ENCODE assay signal across 7 cellular contexts in the genomic region with DNA sequence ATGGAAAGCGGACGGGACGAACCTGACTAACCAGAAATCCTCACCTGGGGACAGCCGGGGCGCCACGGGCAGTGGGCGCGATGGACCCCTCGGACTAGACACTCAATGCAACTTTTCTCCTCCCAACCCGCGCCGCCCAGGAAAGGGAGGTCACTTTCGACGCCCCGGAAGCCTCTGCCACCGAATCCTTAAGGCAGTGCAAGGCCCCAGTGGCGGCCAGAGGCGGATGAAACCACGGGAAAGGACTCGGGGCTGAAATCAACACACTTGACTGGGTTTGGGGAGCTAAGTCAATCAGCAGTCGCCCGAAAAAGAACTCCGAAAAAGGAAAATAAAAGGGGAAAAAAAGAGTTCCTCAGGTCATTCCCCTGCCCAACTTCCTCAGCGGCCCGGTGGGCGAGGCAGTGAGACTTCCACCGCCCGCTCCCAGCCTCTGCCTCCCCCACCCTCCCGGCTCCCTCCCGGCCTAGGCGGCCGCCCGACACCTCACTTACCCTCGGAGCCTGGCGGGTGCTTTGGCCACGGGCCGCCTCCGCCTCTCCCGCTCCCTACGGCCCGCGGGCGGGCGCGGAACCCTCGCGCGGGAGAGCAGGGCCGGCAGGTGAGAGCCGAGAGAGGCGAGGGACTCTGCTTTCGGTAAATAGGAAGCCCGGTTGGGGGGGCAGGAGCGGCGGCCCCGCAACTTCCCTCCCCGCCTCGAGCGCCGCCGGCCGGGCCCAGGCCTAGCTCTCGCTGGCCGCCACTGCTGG. TPM values are rescaled to one million over a fixed set of nuclear protein-coding genes. Genes with fewer than 3 reads are reported as not detected.
DNase-seq lines count a peak whose midpoint lies in the region; ATAC-seq, FAIRE-seq and TF ChIP-seq lines count a peak whose summit lies in the region.

No MANE protein-coding gene starts in this region.

- BruUV-seq in endothelial cell of umbilical vein (replicated peaks; lab: Mats Ljungman, UMichigan): TSS peak; percentile 41

- H3K9ac ChIP-seq in endothelial cell of umbilical vein (replicated peaks; ENCODE audit: extremely low read depth, insufficient read depth, low read length): peak overlapping the region; percentile 92

- H3K9me3 Mint-ChIP-seq in activated CD8-positive, alpha-beta memory T cell treated with anti-CD3 and anti-CD28 coated beads, Interleukin-2, amount 10 ng/mL, durations not matched to agents 7 days and 5 days (ENCODE audit: low read depth): no peaks in the 10 kb centered on the region

- dilution Hi-C loops in endothelial cell of umbilical vein (cut with MboI; ENCODE audit: extremely low pct_ligation_motif_present, low sequenced_read_pairs): no loop called here

- POLR2A ChIA-PET in endothelial cell of umbilical vein (lab: Charles Lee): no interaction called here

- peak overlapping the region; percentile 85 for H3K4me3 Mint-ChIP-seq in activated CD8-positive, alpha-beta memory T cell treated with anti-CD3 and anti-CD28 coated beads, Interleukin-2, amount 10 ng/mL, durations not matched to agents 7 days and 5 days

- DNase-seq in HAP-1 (ENCODE audit: low spot score in 2 of 2): peak; percentile 35 to 68
- DNase-seq in MG63: peak; percentile 66
- DNase-seq in activated CD8-positive, alpha-beta memory T cell treated with anti-CD3 and anti-CD28 coated beads, Interleukin-2, amount 10 ng/mL, durations not matched to agents 7 days and 5 days: peak; percentile 71
- DNase-seq in endothelial cell of umbilical vein (ENCODE audit: low read depth, low spot score): peak; percentile 41
- peak; percentile 32 for DNase-seq in mucosa of gallbladder (ENCODE audit: low spot score)
- DNase-seq in stromal cell of bone marrow (ENCODE audit: low read depth): peak; percentile 49

- no peak for TF ChIP-seq CTCF in endothelial cell of umbilical vein (IDR thresholded peaks at IDR 0.05; ENCODE audit: extremely low read depth in 1 of 2, insufficient read depth in 1 of 2, low read depth in 1 of 2, low read length in 2 of 2)

- H3K9me1 ChIP-seq in endothelial cell of umbilical vein (replicated peaks; ENCODE audit: control insufficient read depth, extremely low read depth, insufficient read depth, low read length): no peaks in the 10 kb centered on the region

- peak; percentile 14 for ATAC-seq in activated CD8-positive, alpha-beta memory T cell treated with anti-CD3 and anti-CD28 coated beads, Interleukin-2, amount 10 ng/mL, durations not matched to agents 7 days and 5 days

- intact Hi-C loops in endothelial cell of umbilical vein (cut with micrococcal nuclease): loop anchor here (1.0 to 10.0 kb wide), 3 partner anchors 64 to 876 kb away; no protein-coding TSS in a partner anchor

- no peaks in the 10 kb centered on the region for H3K27me3 ChIP-seq in HAP-1 (ENCODE audit: low read depth)
- H3K27me3 ChIP-seq in MG63: no peaks in the 10 kb centered on the region
- no peaks in the 10 kb centered on the region for H3K27me3 ChIP-seq in endothelial cell of umbilical vein (ENCODE audit: control insufficient read depth in 2 of 2, insufficient read depth in 2 of 2, low read length in 2 of 2)

- peak overlapping the region; percentile 80 for H2AFZ ChIP-seq in endothelial cell of umbilical vein (ENCODE audit: low read depth, low read length)

- H3K4me1 ChIP-seq in HAP-1: peaks cover 12% of the 10 kb centered on the region
- peaks cover 19% of the 10 kb centered on the region for H3K4me1 ChIP-seq in endothelial cell of umbilical vein (ENCODE audit: control insufficient read depth, extremely low read depth, insufficient read depth, low read length)

- peaks cover 62% of the 10 kb centered on the region for H3K4me1 Mint-ChIP-seq in activated CD8-positive, alpha-beta memory T cell treated with anti-CD3 and anti-CD28 coated beads, Interleukin-2, amount 10 ng/mL, durations not matched to agents 7 days and 5 days

- CTCF ChIA-PET in activated CD8-positive, alpha-beta memory T cell treated with anti-CD3 and anti-CD28 coated beads, Interleukin-2, amount 10 ng/mL, durations not matched to agents 7 days and 5 days (lab: Charles Lee): interaction anchor here (1.0 to 2.5 kb wide), 4 partner anchors 13 to 120 kb away, joined by 3 to 22 read pairs (median 4); no protein-coding TSS in a partner anchor
- CTCF ChIA-PET in endothelial cell of umbilical vein (lab: Charles Lee): interaction anchor here (0.7 to 2.1 kb wide), 2 partner anchors 14 to 121 kb away, joined by 3 to 6 read pairs; no protein-coding TSS in a partner anchor

- H3K36me3 Mint-ChIP-seq in activated CD8-positive, alpha-beta memory T cell treated with anti-CD3 and anti-CD28 coated beads, Interleukin-2, amount 10 ng/mL, durations not matched to agents 7 days and 5 days: peaks cover 30% of the 10 kb centered on the region

- no peak for FAIRE-seq in endothelial cell of umbilical vein (lab: Jason Lieb, UNC)

- H3K4me3 ChIP-seq in HAP-1 (peak overlapping the region; percentile 83), MG63 (peak overlapping the region; percentile 98), endothelial cell of umbilical vein (replicated peaks in 1 of 3; ENCODE audit: insufficient read depth in 1 of 3, low read depth in 1 of 3, low read length in 3 of 3) (peak overlapping the region; percentile 96 to 99 (median 99))

- peak overlapping the region; percentile 94 for H3K4me2 ChIP-seq in endothelial cell of umbilical vein (ENCODE audit: insufficient read depth, low read length)

- H3K27ac ChIP-seq in endothelial cell of umbilical vein (ENCODE audit: insufficient read depth, low read depth, low read length): peak overlapping the region; percentile 74

- TF ChIP-seq POLR2A in GM15510 (IDR thresholded peaks at IDR 0.05; ENCODE audit: borderline replicate concordance, extremely low read depth, insufficient read length): peak; percentile 50
- no peak for TF ChIP-seq POLR2A in endothelial cell of umbilical vein (IDR thresholded peaks at IDR 0.05; ENCODE audit: low read depth, low read length)

- H4K20me1 ChIP-seq in endothelial cell of umbilical vein (replicated peaks; ENCODE audit: control insufficient read depth, extremely low read depth, insufficient read depth, low read length): peaks cover 17% of the 10 kb centered on the region

- no peaks in the 10 kb centered on the region for H3K27me3 Mint-ChIP-seq in activated CD8-positive, alpha-beta memory T cell treated with anti-CD3 and anti-CD28 coated beads, Interleukin-2, amount 10 ng/mL, durations not matched to agents 7 days and 5 days

- no peaks in the 10 kb centered on the region for H3K9me3 ChIP-seq in HAP-1
- H3K9me3 ChIP-seq in MG63: no peaks in the 10 kb centered on the region
- H3K9me3 ChIP-seq in endothelial cell of umbilical vein (replicated peaks; ENCODE audit: control insufficient read depth, insufficient read depth, low read length): no peaks in the 10 kb centered on the region

- H3K79me2 ChIP-seq in endothelial cell of umbilical vein (ENCODE audit: control insufficient read depth, insufficient read depth, low read length): peaks cover 62% of the 10 kb centered on the region

- peak overlapping the region; percentile 86 for H3K27ac Mint-ChIP-seq in activated CD8-positive, alpha-beta memory T cell treated with anti-CD3 and anti-CD28 coated beads, Interleukin-2, amount 10 ng/mL, durations not matched to agents 7 days and 5 days

- in situ Hi-C loops in HAP-1 (cut with MboI; ENCODE audit: low sequenced_read_pairs): no loop called here

- H3K36me3 ChIP-seq in HAP-1 (replicated peaks): peaks cover 15% of the 10 kb centered on the region
- H3K36me3 ChIP-seq in MG63: peaks cover 37% of the 10 kb centered on the region
- peaks cover 3 to 7% of the 10 kb centered on the region in 2 experiments for H3K36me3 ChIP-seq in endothelial cell of umbilical vein (ENCODE audit: control insufficient read depth in 2 of 2, extremely low read depth in 1 of 2, insufficient read depth in 2 of 2, low read length in 2 of 2)

TF ChIP-seq in endothelial cell of umbilical vein, 7 proteins besides CTCF, POLR2A, EP300 and RAD21:
- TF ChIP-seq JUN (IDR thresholded peaks at IDR 0.05; ENCODE audit: borderline replicate concordance, insufficient read depth, insufficient read length, low read depth) (no peak), POLR2AphosphoS5 (IDR thresholded peaks at IDR 0.05; ENCODE audit: insufficient read depth, low read depth, low read length) (peak; percentile 50)

RNA-seq across cellular contexts. Expression of gene WAPL, which starts 0.5 kb away (rescaled TPM):
- 15.4 and 33.7 TPM in 2 replicates for total RNA-seq in MG63 (2014; rRNA removed; shearing (Covaris generic); ENCODE audit: low replicate concordance)
- total RNA-seq in activated CD8-positive, alpha-beta memory T cell treated with anti-CD3 and anti-CD28 coated beads, Interleukin-2, amount 10 ng/mL, durations not matched to agents 7 days and 5 days: 10 to 100 TPM; 48.5 to 52.6 TPM
- 35.1 and 35.3 TPM in 2 replicates for total RNA-seq in endothelial cell of umbilical vein
- 6.4 and 9.2 TPM in 2 replicates for polyA plus RNA-seq in endothelial cell of umbilical vein
- polyA plus RNA-seq in endothelial cell of umbilical vein (2011; cell fraction: cytosol; rRNA removed): 12.4 and 12.6 TPM in 2 replicates
- polyA plus RNA-seq in endothelial cell of umbilical vein (2011; cell fraction: nucleus; rRNA removed): 14.7 and 20.4 TPM in 2 replicates
- polyA plus RNA-seq in endothelial cell of umbilical vein (2012): 29.6 and 33.0 TPM in 2 replicates
- polyA minus RNA-seq in endothelial cell of umbilical vein: 23.5 and 29.6 TPM in 2 replicates
- 36.8 TPM for polyA minus RNA-seq in endothelial cell of umbilical vein (2011; cell fraction: cytosol; rRNA and poly(A)+ RNA removed)
- 22.2 and 29.6 TPM in 2 replicates for polyA minus RNA-seq in endothelial cell of umbilical vein (2011; cell fraction: nucleus; rRNA and poly(A)+ RNA removed)
- total RNA-seq in mucosa of gallbladder: 28.6 TPM

Comparison
In these comparisons a context has a peak if more than half of its experiments do, and no peak if none do; other contexts are left out.
1. Peak in every context shown above with its lines: DNase-seq, ATAC-seq, H3K4me3 ChIP-seq and H3K27ac ChIP-seq.